8 cellular contexts compared by ENCODE assay signal in genomic region chr22:20299736-20300136, GRCh38. TPM values are rescaled to one million over a fixed set of nuclear protein-coding genes. Genes with fewer than 3 reads are reported as not detected.
DNase-seq lines count a peak whose midpoint lies in the region; ATAC-seq and TF ChIP-seq lines count a peak whose summit lies in the region.

No MANE protein-coding gene starts in this region.

- TF ChIP-seq EP300 in neural cell (conservative IDR thresholded peaks at IDR 0.05; ENCODE audit: poor library complexity, severe bottlenecking): no peak

- intact Hi-C loops in PC-3 (cut with micrococcal nuclease): no loop called here

- no peak overlapping the region for H3K9ac ChIP-seq in PC-3 (ENCODE audit: low read length)
- no peak overlapping the region for H3K9ac ChIP-seq in endodermal cell (ENCODE audit: extremely low read depth, low read length, poor library complexity, severe bottlenecking)
- no peak overlapping the region for H3K9ac ChIP-seq in neural cell (ENCODE audit: low read length)

- H3K36me3 ChIP-seq in PC-3 (ENCODE audit: low read depth, low read length): no peaks in the 10 kb centered on the region
- H3K36me3 ChIP-seq in endodermal cell (ENCODE audit: control insufficient read depth, insufficient read depth, low read length): no peaks in the 10 kb centered on the region
- H3K36me3 ChIP-seq in neural cell (ENCODE audit: insufficient read depth, low read length): no peaks in the 10 kb centered on the region

- CTCF ChIA-PET in PC-3 (lab: Charles Lee): no interaction called here

- H3K4me1 ChIP-seq in PC-3 (ENCODE audit: insufficient read depth, low read length) (no peaks in the 10 kb centered on the region), endodermal cell (ENCODE audit: control insufficient read depth, insufficient read depth, low read length) (no peaks in the 10 kb centered on the region)

- 0 to 1% methylated on average over 1 to 54 of the region's 54 CpGs for WGBS in endodermal cell (ENCODE audit: insufficient coverage in 1 of 2, insufficient read length in 1 of 2), 2 experiments

- H4K20me1 ChIP-seq in PC-3 (ENCODE audit: low read length): no peaks in the 10 kb centered on the region
- H4K20me1 ChIP-seq in neural cell (ENCODE audit: insufficient read depth): no peaks in the 10 kb centered on the region

- TF ChIP-seq CTCF in PC-3 (conservative IDR thresholded peaks at IDR 0.05; ENCODE audit: low read depth, low read length) (no peak), endodermal cell (conservative IDR thresholded peaks at IDR 0.05) (peak; percentile 12), neural cell (IDR thresholded peaks at IDR 0.05; ENCODE audit: poor library complexity, severe bottlenecking) (peak; percentile 37)

- H3K9me3 ChIP-seq in PC-3 (ENCODE audit: low read length) (no peaks in the 10 kb centered on the region), endodermal cell (ENCODE audit: control insufficient read depth, low read length) (no peaks in the 10 kb centered on the region), neural cell (ENCODE audit: low read length) (no peaks in the 10 kb centered on the region)

- H3F3A ChIP-seq in PC-3 (ENCODE audit: low read length, unreplicated experiment) (no peaks in the 10 kb centered on the region), neural cell (ENCODE audit: insufficient read depth, low read length, poor library complexity, severe bottlenecking) (no peaks in the 10 kb centered on the region)

- no peaks in the 10 kb centered on the region for H3K79me2 ChIP-seq in PC-3 (ENCODE audit: low read length)
- no peaks in the 10 kb centered on the region for H3K79me2 ChIP-seq in neural cell (replicated peaks; ENCODE audit: insufficient read depth, low read length)

- DNase-seq in activated T-cell treated with anti-CD3 and anti-CD28 coated beads, Interleukin-2, amount 50 U/mL, for 72 hours: no peak
- DNase-seq in activated T-cell treated with anti-CD3 and anti-CD28 coated beads for 4 hours: no peak
- peak; percentile 26 for DNase-seq in PC-3
- no peak for DNase-seq in endodermal cell
- no peak for DNase-seq in medulla oblongata (ENCODE audit: extremely low spot score)
- DNase-seq in H4 (ENCODE audit: low spot score): no peak
- DNase-seq in glomerular visceral epithelial cell (ENCODE audit: extremely low spot score): no peak

- H3K9me2 ChIP-seq in PC-3 (replicated peaks; ENCODE audit: low read length) (no peaks in the 10 kb centered on the region), neural cell (ENCODE audit: insufficient read depth, low read length) (no peaks in the 10 kb centered on the region)

- H3K27ac ChIP-seq in PC-3 (ENCODE audit: low read length) (no peak overlapping the region), endodermal cell (ENCODE audit: low read depth, low read length) (no peak overlapping the region), neural cell (ENCODE audit: low read length) (no peak overlapping the region)

- peak overlapping the region; percentile 79 to 87 for H3K4me3 Mint-ChIP-seq in activated T-cell treated with anti-CD3 and anti-CD28 coated beads, Interleukin-2, amount 50 U/mL, for 72 hours
- peak overlapping the region; percentile 57 for H3K4me3 Mint-ChIP-seq in endodermal cell

- 0 out of 2 replicates have a peak overlapping the region, but pooled peaks have one; percentile 53 for H2AFZ ChIP-seq in PC-3 (ENCODE audit: low read length)
- H2AFZ ChIP-seq in neural cell (ENCODE audit: low read depth, low read length): no peak overlapping the region

- POLR2A ChIA-PET in PC-3 (lab: Charles Lee; ENCODE audit: unreplicated experiment): no interaction called here

- H3K36me3 Mint-ChIP-seq in activated T-cell treated with anti-CD3 and anti-CD28 coated beads, Interleukin-2, amount 50 U/mL, for 72 hours (ENCODE audit: insufficient read depth in 2 of 2): no peaks in the 10 kb centered on the region
- H3K36me3 Mint-ChIP-seq in endodermal cell (ENCODE audit: low read depth): no peaks in the 10 kb centered on the region

- peaks cover 20% of the 10 kb centered on the region for H3K27me3 Mint-ChIP-seq in activated T-cell treated with anti-CD3 and anti-CD28 coated beads, Interleukin-2, amount 50 U/mL, for 72 hours (ENCODE audit: low read depth)
- H3K27me3 Mint-ChIP-seq in endodermal cell (ENCODE audit: insufficient read depth): peaks cover 72% of the 10 kb centered on the region

- BruUV-seq in PC-3 (replicated peaks; lab: Mats Ljungman, UMichigan): no TSS peak

- H3K4me1 Mint-ChIP-seq in activated T-cell treated with anti-CD3 and anti-CD28 coated beads, Interleukin-2, amount 50 U/mL, for 72 hours (ENCODE audit: low read depth): peaks cover 5% of the 10 kb centered on the region
- no peaks in the 10 kb centered on the region for H3K4me1 Mint-ChIP-seq in endodermal cell

- peak; percentile 10 for TF ChIP-seq RAD21 in neural cell (conservative IDR thresholded peaks at IDR 0.05)

- H3K9me3 Mint-ChIP-seq in activated T-cell treated with anti-CD3 and anti-CD28 coated beads, Interleukin-2, amount 50 U/mL, for 72 hours: no peaks in the 10 kb centered on the region
- H3K9me3 Mint-ChIP-seq in endodermal cell: no peaks in the 10 kb centered on the region

- no peak overlapping the region for H3K27ac Mint-ChIP-seq in activated T-cell treated with anti-CD3 and anti-CD28 coated beads, Interleukin-2, amount 50 U/mL, for 72 hours
- H3K27ac Mint-ChIP-seq in endodermal cell: no peak overlapping the region

- peak overlapping the region; percentile 71 for H3K4me2 ChIP-seq in PC-3 (ENCODE audit: low read length)
- no peak overlapping the region for H3K4me2 ChIP-seq in neural cell (ENCODE audit: low read length)

- H3K27me3 ChIP-seq in PC-3 (ENCODE audit: low read length) (no peaks in the 10 kb centered on the region), endodermal cell (ENCODE audit: control insufficient read depth, insufficient read depth, low read length, poor library complexity, severe bottlenecking) (peaks cover 49% of the 10 kb centered on the region), neural cell (ENCODE audit: insufficient read depth, low read depth, low read length) (peaks cover 36% of the 10 kb centered on the region)

- H3K4me3 ChIP-seq in PC-3 (ENCODE audit: low read length) (peak overlapping the region; percentile 61; the same call in 1 of the 2 replicates), endodermal cell (ENCODE audit: low read length) (peak overlapping the region; percentile 68), neural cell (ENCODE audit: low read length) (peak overlapping the region; percentile 63)

- ATAC-seq in activated T-cell treated with anti-CD3 and anti-CD28 coated beads, Interleukin-2, amount 50 U/mL, for 72 hours (replicated peaks in 1 of 2): peak; percentile 46 to 54
- ATAC-seq in PC-3: peak; percentile 63

TF ChIP-seq in neural cell, 6 proteins besides CTCF, POLR2A, EP300 and RAD21:
- TF ChIP-seq EZH2 (IDR thresholded peaks at IDR 0.05; ENCODE audit: borderline replicate concordance, insufficient read depth, low read length, poor library complexity, severe bottlenecking) (no peak), TAF1 (IDR thresholded peaks at IDR 0.05; ENCODE audit: low read depth) (no peak), MXI1 (conservative IDR thresholded peaks at IDR 0.05; ENCODE audit: poor library complexity, severe bottlenecking) (peak; percentile 50)

RNA-seq across cellular contexts. Expression of gene DGCR6L, which starts 20.1 kb away (rescaled TPM):
- total RNA-seq in activated T-cell treated with anti-CD3 and anti-CD28 coated beads, Interleukin-2, amount 50 U/mL, for 72 hours: 10 to 100 TPM; 23.3 to 31.8 TPM
- total RNA-seq in PC-3 (2014; rRNA removed) (78.1 and 84.8 TPM in 2 replicates), endodermal cell (10 to 100 TPM; 51.3 to 53.7 TPM)
- 47.1 TPM for polyA plus RNA-seq in endodermal cell (2013, experiment 1 of 2)
- 44.6 TPM for polyA plus RNA-seq in endodermal cell (2013, experiment 2 of 2)
- polyA plus RNA-seq in neural cell: 117 and 125 TPM in 2 replicates
- polyA minus RNA-seq in neural cell: 43.3 and 44.1 TPM in 2 replicates
- total RNA-seq in H4 (2014; rRNA removed; shearing (Covaris generic)): 36.8 and 43.3 TPM in 2 replicates

RNA-seq across cellular contexts. Expression of gene RTN4R, which starts 31.6 kb away (rescaled TPM):
- 1 to 10 TPM; 1.4 to 1.5 TPM for total RNA-seq in activated T-cell treated with anti-CD3 and anti-CD28 coated beads, Interleukin-2, amount 50 U/mL, for 72 hours
- total RNA-seq in PC-3 (2014; rRNA removed): 10.4 and 12.2 TPM in 2 replicates
- 10 to 100 TPM; 12.8 to 17.7 TPM for total RNA-seq in endodermal cell
- 28.2 TPM for polyA plus RNA-seq in endodermal cell (2013, experiment 1 of 2)
- polyA plus RNA-seq in endodermal cell (2013, experiment 2 of 2): 24.1 TPM
- polyA plus RNA-seq in neural cell: 12.1 and 13.6 TPM in 2 replicates
- polyA minus RNA-seq in neural cell: 12.2 and 13.9 TPM in 2 replicates
- total RNA-seq in H4 (2014; rRNA removed; shearing (Covaris generic)): 3.2 TPM in 2 replicates
